ENCODE assay signal across 1 cellular context in the genomic region with DNA sequence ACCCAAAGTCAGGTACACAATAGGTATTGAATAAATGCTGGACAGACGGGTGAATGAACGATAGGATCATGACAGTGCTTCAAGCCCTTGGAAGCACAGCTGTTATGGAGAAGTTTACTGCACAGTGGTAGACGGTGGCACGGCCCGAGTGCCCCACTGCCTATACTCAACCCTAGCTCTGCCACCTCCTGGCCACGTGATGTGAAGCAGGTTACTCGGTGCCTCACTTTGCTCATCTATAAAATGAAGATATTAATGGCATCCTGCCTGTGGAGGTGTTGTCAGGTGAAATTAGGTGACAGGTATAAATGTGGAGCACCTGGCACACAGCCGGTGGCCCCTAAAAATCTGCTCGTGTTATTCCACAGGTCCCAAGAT.
TF ChIP-seq lines count a peak whose summit lies in the region.

No MANE protein-coding gene starts in this region.

TF ChIP-seq in H1, 55 proteins besides CTCF, POLR2A, EP300 and RAD21:
- TF ChIP-seq HDAC6 (IDR thresholded peaks at IDR 0.05; ENCODE audit: low read depth, low read length) (no peak), GABPA (IDR thresholded peaks at IDR 0.05; ENCODE audit: borderline replicate concordance, insufficient read depth, low read length) (0 out of 2 replicates have a peak, but pooled peaks have one; percentile 19), ATF3 (IDR thresholded peaks at IDR 0.05; ENCODE audit: insufficient read depth, low read depth, low read length) (0 out of 2 replicates have a peak, but pooled peaks have one; percentile 8)
TF ChIP-seq in H1: peak in this region for 2.
